Comparison of ENCODE assay signal across 10 cellular contexts in the genomic region with DNA sequence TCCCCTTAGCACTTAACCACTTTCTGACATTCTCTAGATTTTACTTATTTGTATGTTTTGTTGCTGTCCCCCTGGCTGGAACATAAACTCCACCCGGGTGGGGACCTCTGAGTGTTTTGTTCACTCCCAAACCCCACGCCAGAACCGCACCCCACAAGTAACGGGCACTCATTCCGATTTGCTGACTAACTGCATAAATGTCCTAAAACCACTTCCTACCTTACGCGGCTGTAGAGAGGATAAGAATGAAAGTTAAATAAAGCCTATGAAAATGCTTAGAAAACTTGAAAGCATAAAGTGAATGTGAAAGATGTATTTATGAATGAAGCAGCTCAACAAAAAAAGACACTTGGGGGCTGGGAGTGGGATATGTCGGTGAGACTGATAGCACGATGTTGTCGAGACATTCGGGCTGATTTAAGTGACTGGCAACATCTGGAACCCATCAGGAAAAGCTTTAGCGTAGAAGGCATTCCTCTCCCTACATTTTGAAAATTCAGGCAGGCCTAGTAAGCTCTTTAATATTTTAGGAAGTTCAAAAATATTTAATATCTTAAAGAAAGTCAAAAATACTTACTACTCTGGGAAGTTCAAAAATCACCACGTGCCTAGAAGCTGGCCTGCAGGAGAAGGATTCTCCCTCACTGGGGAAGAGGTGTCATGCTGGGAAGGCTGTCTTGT.
DNase-seq lines count a peak whose midpoint lies in the region; ATAC-seq, FAIRE-seq and TF ChIP-seq lines count a peak whose summit lies in the region.
"Had no signal": no experiment of that assay in that cellular context is flagged by ENCODE, and none has a peak within 500 bp of the region (broad histone marks: within the 10 kb centered on the region; RNA-seq: fewer than 3 reads in every experiment).

No MANE protein-coding gene starts in this region.

- H3K27me3 ChIP-seq in CD4-positive, alpha-beta memory T cell (ENCODE audit: insufficient read depth, low read length): no peaks in the 10 kb centered on the region
- H3K27me3 ChIP-seq: upper lobe of right lung had no signal

- H3K27ac ChIP-seq in CD4-positive, alpha-beta memory T cell (ENCODE audit: low read depth, low read length): no peak overlapping the region
- H3K27ac ChIP-seq in kidney (ENCODE audit: low read depth in 2 of 2, low read length in 2 of 2): no peak overlapping the region
- H3K27ac ChIP-seq: upper lobe of right lung had no signal

- intact Hi-C loops in CD4-positive, alpha-beta memory T cell (cut with micrococcal nuclease): no loop called here
- intact Hi-C loops in kidney (cut with DNase I): no loop called here

- H3K27ac Mint-ChIP-seq in CD4-positive, alpha-beta memory T cell: peak overlapping the region in 2 of 7 donors; percentile 1 to 35
- H3K27ac Mint-ChIP-seq in naive thymus-derived CD8-positive, alpha-beta T cell: peak overlapping the region in 4 of 10 donors; percentile 0 to 68 (median 21)

- peak in 1 of 2 donors; percentile 49 for ATAC-seq in naive thymus-derived CD8-positive, alpha-beta T cell
- ATAC-seq in GM19397 (IDR thresholded peaks at IDR 0.05; ENCODE audit: unreplicated experiment): no peak
- ATAC-seq: K562, upper lobe of right lung had no signal

- peak overlapping the region; percentile 15 to 79 (median 56) for H3K4me3 Mint-ChIP-seq in CD4-positive, alpha-beta memory T cell
- H3K4me3 Mint-ChIP-seq in naive thymus-derived CD8-positive, alpha-beta T cell: peak overlapping the region; percentile 35 to 73 (median 62)

- H3K36me3 Mint-ChIP-seq in CD4-positive, alpha-beta memory T cell: no peaks in the 10 kb centered on the region
- no peaks in the 10 kb centered on the region for H3K36me3 Mint-ChIP-seq in naive thymus-derived CD8-positive, alpha-beta T cell

- H3K4me3 ChIP-seq in CD4-positive, alpha-beta memory T cell (ENCODE audit: low read length in 2 of 2): no peak overlapping the region
- no peak overlapping the region for H3K4me3 ChIP-seq in astrocyte of the cerebellum (ENCODE audit: low read depth, low read length)
- no peak overlapping the region for H3K4me3 ChIP-seq in kidney (ENCODE audit: low read length in 2 of 2)
- H3K4me3 ChIP-seq: K562, upper lobe of right lung had no signal

- H3K4me1 ChIP-seq in CD4-positive, alpha-beta memory T cell (ENCODE audit: insufficient read depth, low read length): peaks cover 33% of the 10 kb centered on the region
- H3K4me1 ChIP-seq in kidney (ENCODE audit: control insufficient read depth in 1 of 2, insufficient read depth in 1 of 2, low read depth in 1 of 2, low read length in 2 of 2): peaks cover 5 to 7% of the 10 kb centered on the region in 2 donors

- peaks cover 12 to 31% (median 22%) of the 10 kb centered on the region in 4 donors for H3K4me1 Mint-ChIP-seq in CD4-positive, alpha-beta memory T cell
- peaks cover 17 to 63% (median 53%) of the 10 kb centered on the region in 4 donors for H3K4me1 Mint-ChIP-seq in naive thymus-derived CD8-positive, alpha-beta T cell

- H3K9me3 Mint-ChIP-seq in CD4-positive, alpha-beta memory T cell: no peaks in the 10 kb centered on the region
- H3K9me3 Mint-ChIP-seq in naive thymus-derived CD8-positive, alpha-beta T cell: no peaks in the 10 kb centered on the region

- H3K9ac ChIP-seq in kidney (ENCODE audit: low read length in 2 of 2): no peak overlapping the region

- FAIRE-seq in kidney (lab: Jason Lieb, UNC): no peak
- FAIRE-seq: K562 had no signal

- POLR2A ChIA-PET in CD4-positive, alpha-beta memory T cell (lab: Charles Lee; ENCODE audit: partially characterized antibody): no interaction called here
- POLR2A ChIA-PET in naive thymus-derived CD8-positive, alpha-beta T cell (lab: Charles Lee): interaction anchor here (0.5 to 1.1 kb wide), 2 partner anchors 13 to 133 kb away, joined by 3 to 6 read pairs; no protein-coding TSS in a partner anchor

- no peak for TF ChIP-seq CTCF in astrocyte of the cerebellum (IDR thresholded peaks at IDR 0.05; ENCODE audit: low read depth, low read length, missing control alignments)
- no peak for TF ChIP-seq CTCF in kidney (IDR thresholded peaks at IDR 0.05; ENCODE audit: borderline replicate concordance, extremely low read depth, insufficient read depth)

- in situ Hi-C loops in astrocyte of the cerebellum (cut with HindIII; ENCODE audit: low sequenced_read_pairs): loop anchor here (5.0 kb wide), 1 partner anchor 73 kb away; no protein-coding TSS in a partner anchor

- H3K36me3 ChIP-seq in CD4-positive, alpha-beta memory T cell (ENCODE audit: insufficient read depth, low read length): no peaks in the 10 kb centered on the region
- H3K36me3 ChIP-seq in kidney (ENCODE audit: control insufficient read depth in 1 of 2, insufficient read depth in 2 of 2, low read length in 2 of 2): no peaks in the 10 kb centered on the region
- H3K36me3 ChIP-seq: upper lobe of right lung had no signal

- no peak for DNase-seq in CD4-positive, alpha-beta memory T cell
- DNase-seq in MV-4-11 (lab: John Stamatoyannopoulos, UW) (peak; percentile 57), astrocyte of the cerebellum (ENCODE audit: low read depth) (peak; percentile 69), kidney (no peak), iPS-NIHi7 (ENCODE audit: extremely low spot score) (no peak)
- peak in 1 of 10 donors; percentile 11 for DNase-seq in naive thymus-derived CD8-positive, alpha-beta T cell
- no peak for DNase-seq in activated CD4-positive, CD25-positive, alpha-beta regulatory T cell (lab: John Stamatoyannopoulos, UW)
- DNase-seq: upper lobe of right lung had no signal

- H3K27me3 Mint-ChIP-seq in CD4-positive, alpha-beta memory T cell: peaks cover 3 to 5% of the 10 kb centered on the region in 2 donors
- peaks cover 0 to 9% (median 0%) of the 10 kb centered on the region in 5 donors for H3K27me3 Mint-ChIP-seq in naive thymus-derived CD8-positive, alpha-beta T cell

- CTCF ChIA-PET in CD4-positive, alpha-beta memory T cell (lab: Charles Lee; ENCODE audit: partially characterized antibody): interaction anchor here (1.0 kb wide), 1 partner anchor 13 kb away, joined by 3 read pairs; no protein-coding TSS in a partner anchor

- H3K9me3 ChIP-seq in CD4-positive, alpha-beta memory T cell (ENCODE audit: control insufficient read depth in 1 of 2, low read length in 2 of 2): no peaks in the 10 kb centered on the region
- no peaks in the 10 kb centered on the region for H3K9me3 ChIP-seq in kidney (ENCODE audit: control insufficient read depth in 1 of 2, low read length in 2 of 2)
- H3K9me3 ChIP-seq: upper lobe of right lung had no signal

Comparison
In these comparisons a context has a peak if more than half of its experiments do, and no peak if none do; other contexts are left out.
1. DNase-seq: peak in MV-4-11 (single experiment) and astrocyte of the cerebellum (single experiment); none in CD4-positive, alpha-beta memory T cell (0 of 5), kidney (single experiment), iPS-NIHi7 (single experiment) and activated CD4-positive, CD25-positive, alpha-beta regulatory T cell (0 of 4).